8 cellular contexts compared by ENCODE assay signal in the genomic region with DNA sequence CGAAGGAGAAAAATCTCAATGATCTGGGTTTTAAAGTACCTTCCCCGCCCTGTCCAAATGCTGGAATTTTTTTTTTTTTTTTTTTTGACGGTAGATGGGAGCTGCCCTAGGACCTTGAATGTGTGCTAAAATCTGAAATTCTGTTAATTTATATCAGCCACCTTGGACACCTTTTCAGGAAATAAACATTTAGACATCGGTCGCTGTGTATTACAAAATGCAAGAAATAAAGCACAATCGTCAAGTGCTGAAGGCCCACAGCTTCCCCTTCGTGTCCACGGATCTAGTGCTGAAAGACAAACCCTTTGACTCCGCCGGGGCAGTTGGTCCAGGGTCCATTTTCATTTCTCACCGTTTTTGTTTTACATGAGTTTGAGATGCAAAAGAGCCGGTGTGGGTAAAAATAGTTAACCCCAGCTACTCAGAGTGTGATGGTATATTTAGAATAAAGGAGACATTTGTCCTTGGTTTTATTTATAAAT.
A peak's percentile ranks its signal among the peaks of the same experiment; 100 is the strongest.
DNase-seq lines count a peak whose midpoint lies in the region; ATAC-seq and TF ChIP-seq lines count a peak whose summit lies in the region.

No MANE protein-coding gene starts in this region.

- peak overlapping the region; percentile 99 for H3K27ac ChIP-seq in CD4-positive, CD25-positive, alpha-beta regulatory T cell (ENCODE audit: insufficient read depth, low read length, poor library complexity, severe bottlenecking)
- H3K27ac ChIP-seq in RWPE1 (peak overlapping the region; percentile 99), left lung (peak overlapping the region; percentile 99 to 100)

- peak overlapping the region; percentile 92 to 99 (median 99) for H3K27ac Mint-ChIP-seq in CD4-positive, CD25-positive, alpha-beta regulatory T cell
- H3K27ac Mint-ChIP-seq in chondrocyte (ENCODE audit: unreplicated experiment), result peak overlapping the region; percentile 98

- no peaks in the 10 kb centered on the region for H3K36me3 ChIP-seq in CD4-positive, CD25-positive, alpha-beta regulatory T cell (ENCODE audit: control insufficient read depth, insufficient read depth, low read length)
- H3K36me3 ChIP-seq in H7 (replicated peaks; ENCODE audit: control insufficient read depth, insufficient read depth, low read length), result no peaks in the 10 kb centered on the region
- no peaks in the 10 kb centered on the region for H3K36me3 ChIP-seq in left lung

- no peak for ATAC-seq in CD4-positive, CD25-positive, alpha-beta regulatory T cell (ENCODE audit: low read depth in 2 of 2)
- ATAC-seq in left lung (peak; percentile 17), GM19463 (IDR thresholded peaks at IDR 0.05; ENCODE audit: unreplicated experiment) (no peak)

- H3K9me3 ChIP-seq in CD4-positive, CD25-positive, alpha-beta regulatory T cell (ENCODE audit: control insufficient read depth in 2 of 2, low read length in 2 of 2), result no peaks in the 10 kb centered on the region
- H3K9me3 ChIP-seq in left lung, result no peaks in the 10 kb centered on the region

- POLR2A ChIA-PET in RWPE1 (lab: Yijun Ruan, JAX; ENCODE audit: low non-redundant PET), result interaction anchor here (0.8 to 2.9 kb wide), 5 partner anchors 12 to 108 kb away, joined by 5 to 27 read pairs (median 8); partner anchors contain the start of gene CHD2

- intact Hi-C loops in left lung (cut with DNase I), result loop anchor here in 1 of 2 donors (5.0 kb wide), 2 partner anchors 77 to 97 kb away; no protein-coding TSS in a partner anchor

- H3K36me3 Mint-ChIP-seq in CD4-positive, CD25-positive, alpha-beta regulatory T cell, result no peaks in the 10 kb centered on the region
- no peaks in the 10 kb centered on the region for H3K36me3 Mint-ChIP-seq in chondrocyte (ENCODE audit: low read depth)

- CTCF ChIA-PET in RWPE1 (lab: Yijun Ruan, JAX), result interaction anchor here (0.6 to 1.9 kb wide), 8 partner anchors 9 to 1189 kb away, joined by 3 to 20 read pairs (median 8); partner anchors contain the start of gene CHD2

- H3K4me3 Mint-ChIP-seq in CD4-positive, CD25-positive, alpha-beta regulatory T cell, result peak overlapping the region; percentile 89 to 97 (median 95)
- H3K4me3 Mint-ChIP-seq in chondrocyte (ENCODE audit: unreplicated experiment), result peak overlapping the region; percentile 75

- H3K27me3 ChIP-seq in CD4-positive, CD25-positive, alpha-beta regulatory T cell (ENCODE audit: control insufficient read depth, insufficient read depth, low read length), result no peaks in the 10 kb centered on the region
- H3K27me3 ChIP-seq in H7 (ENCODE audit: control insufficient read depth, insufficient read depth, low read length) (no peaks in the 10 kb centered on the region), left lung (no peaks in the 10 kb centered on the region)

- H3K9me3 Mint-ChIP-seq in CD4-positive, CD25-positive, alpha-beta regulatory T cell, result no peaks in the 10 kb centered on the region
- no peaks in the 10 kb centered on the region for H3K9me3 Mint-ChIP-seq in chondrocyte (ENCODE audit: low read depth)

- peaks cover 6% of the 10 kb centered on the region for H3K27me3 Mint-ChIP-seq in CD4-positive, CD25-positive, alpha-beta regulatory T cell
- no peaks in the 10 kb centered on the region for H3K27me3 Mint-ChIP-seq in chondrocyte (ENCODE audit: low read depth)

- TF ChIP-seq CTCF in RWPE1 (conservative IDR thresholded peaks at IDR 0.05; ENCODE audit: low read depth), result no peak
- TF ChIP-seq CTCF in chondrocyte (IDR thresholded peaks at IDR 0.05), result no peak
- no peak for TF ChIP-seq CTCF in left lung (IDR thresholded peaks at IDR 0.05)

- DNase-seq in CD4-positive, CD25-positive, alpha-beta regulatory T cell, result peak in 2 of 3 donors; percentile 47 to 70
- peak; percentile 43 for DNase-seq in H7
- no peak for DNase-seq in RWPE1 (ENCODE audit: low spot score)
- no peak for DNase-seq in chondrocyte (ENCODE audit: low spot score)
- peak in 1 of 2 donors; percentile 59 for DNase-seq in left lung
- DNase-seq in stimulated activated naive CD4-positive, alpha-beta T cell treated with Interleukin-2 at 50 U/mL for 16 hours (lab: John Stamatoyannopoulos, UW), result peak; percentile 13
- DNase-seq in NCI-H2196 treated with DMSO at 0.1 percent for 48 hours (lab: John Stamatoyannopoulos, UW; ENCODE audit: unreplicated experiment), result no peak

- H3K4me1 Mint-ChIP-seq in CD4-positive, CD25-positive, alpha-beta regulatory T cell, result peaks cover 26 to 71% (median 37%) of the 10 kb centered on the region in 4 donors
- peaks cover 44% of the 10 kb centered on the region for H3K4me1 Mint-ChIP-seq in chondrocyte (ENCODE audit: low read depth)

- peak overlapping the region; percentile 92 for H3K4me3 ChIP-seq in CD4-positive, CD25-positive, alpha-beta regulatory T cell (ENCODE audit: low read depth, low read length)
- peak overlapping the region; percentile 68 for H3K4me3 ChIP-seq in H7 (ENCODE audit: insufficient read depth, low read depth, low read length)
- peak overlapping the region; percentile 34 to 59 for H3K4me3 ChIP-seq in left lung

- peaks cover 63% of the 10 kb centered on the region for H3K4me1 ChIP-seq in CD4-positive, CD25-positive, alpha-beta regulatory T cell (ENCODE audit: control insufficient read depth, insufficient read depth, low read length, poor library complexity, severe bottlenecking)
- peaks cover 10 to 57% of the 10 kb centered on the region in 2 donors for H3K4me1 ChIP-seq in left lung

Comparison
In these comparisons a context has a peak if more than half of its experiments do, and no peak if none do; other contexts are left out.
1. DNase-seq: peak in CD4-positive, CD25-positive, alpha-beta regulatory T cell (2 of 3), H7 (single experiment) and stimulated activated naive CD4-positive, alpha-beta T cell treated with Interleukin-2 at 50 U/mL for 16 hours (single experiment); none in RWPE1 (single experiment), chondrocyte (single experiment) and NCI-H2196 treated with DMSO at 0.1 percent for 48 hours (single experiment).
2. Peak in every context shown above with its lines, with median percentiles within 50 percentile points of each other: H3K27ac ChIP-seq and H3K4me3 ChIP-seq.